29 cellular contexts compared by ENCODE assay signal in genomic region chr21:31993826-31994791, GRCh38.
"Had no signal": no experiment of that assay in that cellular context is flagged by ENCODE, and none has a peak within 500 bp of the region (broad histone marks: within the 10 kb centered on the region; RNA-seq: fewer than 3 reads in every experiment).

No MANE protein-coding gene starts in this region.

- H3K4me1 ChIP-seq: breast epithelium, left lung, uterus had no signal

- H3K36me3 Mint-ChIP-seq: activated CD8-positive, alpha-beta memory T cell treated with anti-CD3 and anti-CD28 coated beads, Interleukin-2, amount 10 ng/mL, durations not matched to agents 7 days and 5 days; activated naive CD4-positive, alpha-beta T cell treated with anti-CD3 and anti-CD28 coated beads, Interleukin-2, amount 50 U/mL, for 24 hours; naive B cell; stimulated activated effector memory CD8-positive, alpha-beta T cell treated with anti-CD3 and anti-CD28 coated beads, Interleukin-12 subunit alpha, Interleukin-12 subunit beta, amount 100 ng/mL, for 72 hours had no signal

- H3K27me3 Mint-ChIP-seq: activated CD8-positive, alpha-beta memory T cell treated with anti-CD3 and anti-CD28 coated beads, Interleukin-2, amount 10 ng/mL, durations not matched to agents 7 days and 5 days; dendritic cell treated with granulocyte-macrophage colony-stimulating factor and Interleukin-4, amounts not matched to agents 40 ng/mL and 50 ng/mL, for 4 days; stimulated activated naive CD8-positive, alpha-beta T cell treated with anti-CD3 and anti-CD28 coated beads, Interleukin-15, Interleukin-2, amounts not matched to agents 100 ng/mL and 50 ng/mL, for 24 hours had no signal

- H3K9me3 Mint-ChIP-seq: activated naive CD4-positive, alpha-beta T cell treated with anti-CD3 and anti-CD28 coated beads, Interleukin-2, amount 50 U/mL, for 24 hours; activated naive CD8-positive, alpha-beta T cell treated with anti-CD3 and anti-CD28 coated beads, Interleukin-2, amount 50 U/mL, for 24 hours; activated T-helper 2 cell treated with anti-CD3 and anti-CD28 coated beads, Interferon-gamma antibody, Interleukin-2, Interleukin-4, amounts not matched to agents 10 μg/mL and 5 μg/mL and 100 μg/mL, durations not matched to agents 14 hours and 24 hours and 36 hours; dendritic cell treated with granulocyte-macrophage colony-stimulating factor and Interleukin-4, amounts not matched to agents 40 ng/mL and 50 ng/mL, for 4 days; endodermal cell; naive B cell; stimulated activated effector memory CD8-positive, alpha-beta T cell treated with anti-CD3 and anti-CD28 coated beads, Interleukin-12 subunit alpha, Interleukin-12 subunit beta, amount 100 ng/mL, for 72 hours; stimulated activated naive CD8-positive, alpha-beta T cell treated with anti-CD3 and anti-CD28 coated beads, Interleukin-15, Interleukin-2, amounts not matched to agents 100 ng/mL and 50 ng/mL, for 24 hours; T-helper 2 cell treated with Interferon-gamma antibody and Interleukin-4, amounts not matched to agents 5 μg/mL and 100 μg/mL, for 36 hours had no signal

- H3K4me3 ChIP-seq: breast epithelium, heart right ventricle, left lung, lung, thoracic aorta, uterus had no signal

- ATAC-seq: activated CD4-positive, alpha-beta T cell treated with anti-CD3 and anti-CD28 coated beads for 36 hours; activated CD8-positive, alpha-beta memory T cell treated with anti-CD3 and anti-CD28 coated beads, Interleukin-2, amount 10 ng/mL, durations not matched to agents 7 days and 5 days; activated CD8-positive, alpha-beta T cell treated with anti-CD3 and anti-CD28 coated beads, Interleukin-2, amount 10 ng/mL, durations not matched to agents 7 days and 5 days; activated naive CD8-positive, alpha-beta T cell treated with anti-CD3 and anti-CD28 coated beads, Interleukin-2, amount 50 U/mL, for 24 hours; esophagus mucosa; heart right ventricle; left lung; right cardiac atrium; stimulated activated effector memory CD8-positive, alpha-beta T cell treated with anti-CD3 and anti-CD28 coated beads, Interleukin-12 subunit alpha, Interleukin-12 subunit beta, amount 100 ng/mL, for 72 hours had no signal

- H3K27ac Mint-ChIP-seq: activated CD4-positive, alpha-beta T cell treated with anti-CD3 and anti-CD28 coated beads for 36 hours; activated CD8-positive, alpha-beta memory T cell treated with anti-CD3 and anti-CD28 coated beads, Interleukin-2, amount 10 ng/mL, durations not matched to agents 7 days and 5 days; activated CD8-positive, alpha-beta T cell treated with anti-CD3 and anti-CD28 coated beads, Interleukin-2, amount 10 ng/mL, durations not matched to agents 7 days and 5 days; activated naive CD4-positive, alpha-beta T cell treated with anti-CD3 and anti-CD28 coated beads, Interleukin-2, amount 50 U/mL, for 24 hours; activated naive CD8-positive, alpha-beta T cell treated with anti-CD3 and anti-CD28 coated beads, Interleukin-2, amount 50 U/mL, for 24 hours; activated T-helper 2 cell treated with anti-CD3 and anti-CD28 coated beads, Interferon-gamma antibody, Interleukin-2, Interleukin-4, amounts not matched to agents 10 μg/mL and 5 μg/mL and 100 μg/mL, durations not matched to agents 14 hours and 24 hours and 36 hours; dendritic cell treated with granulocyte-macrophage colony-stimulating factor and Interleukin-4, amounts not matched to agents 40 ng/mL and 50 ng/mL, for 4 days; endodermal cell; stimulated activated effector memory CD8-positive, alpha-beta T cell treated with anti-CD3 and anti-CD28 coated beads, Interleukin-12 subunit alpha, Interleukin-12 subunit beta, amount 100 ng/mL, for 72 hours; stimulated activated naive CD8-positive, alpha-beta T cell treated with anti-CD3 and anti-CD28 coated beads, Interleukin-15, Interleukin-2, amounts not matched to agents 100 ng/mL and 50 ng/mL, for 24 hours; T-helper 2 cell treated with Interferon-gamma antibody and Interleukin-4, amounts not matched to agents 5 μg/mL and 100 μg/mL, for 36 hours had no signal

- H3K36me3 ChIP-seq: breast epithelium, heart right ventricle, left lung, thoracic aorta, uterus had no signal

- H3K27me3 ChIP-seq: breast epithelium, heart right ventricle, left lung, uterus had no signal

- DNase-seq: activated CD4-positive, alpha-beta T cell treated with anti-CD3 and anti-CD28 coated beads for 36 hours; activated CD4-positive, CD25-positive, alpha-beta regulatory T cell; activated CD8-positive, alpha-beta memory T cell treated with anti-CD3 and anti-CD28 coated beads, Interleukin-2, amount 10 ng/mL, durations not matched to agents 7 days and 5 days; activated CD8-positive, alpha-beta T cell treated with anti-CD3 and anti-CD28 coated beads, Interleukin-2, amount 10 ng/mL, durations not matched to agents 7 days and 5 days; activated naive CD8-positive, alpha-beta T cell treated with anti-CD3 and anti-CD28 coated beads, Interleukin-2, amount 50 U/mL, for 24 hours; activated T-cell treated with anti-CD3 and anti-CD28 coated beads, Interleukin-2, amount 50 U/mL, for 48 hours; central memory CD4-positive, alpha-beta T cell; endodermal cell; foreskin melanocyte; heart right ventricle; kidney glomerular epithelial cell; left lung; naive B cell; posterior cingulate gyrus; right cardiac atrium; stimulated activated CD4-positive, alpha-beta T cell treated with anti-CD3 and anti-CD28 coated beads, Interleukin-4, amount 100 ng/mL, for 24 hours; T-helper 1 cell; trophoblast cell; uterus had no signal

- H3K27ac ChIP-seq: left lung, thoracic aorta, uterus had no signal

- H3K9me3 ChIP-seq: breast epithelium, heart right ventricle, left lung, thoracic aorta, uterus had no signal

- H3K4me3 Mint-ChIP-seq: activated CD4-positive, alpha-beta T cell treated with anti-CD3 and anti-CD28 coated beads for 36 hours; activated CD8-positive, alpha-beta memory T cell treated with anti-CD3 and anti-CD28 coated beads, Interleukin-2, amount 10 ng/mL, durations not matched to agents 7 days and 5 days; activated CD8-positive, alpha-beta T cell treated with anti-CD3 and anti-CD28 coated beads, Interleukin-2, amount 10 ng/mL, durations not matched to agents 7 days and 5 days; activated naive CD4-positive, alpha-beta T cell treated with anti-CD3 and anti-CD28 coated beads, Interleukin-2, amount 50 U/mL, for 24 hours; activated naive CD8-positive, alpha-beta T cell treated with anti-CD3 and anti-CD28 coated beads, Interleukin-2, amount 50 U/mL, for 24 hours; dendritic cell treated with granulocyte-macrophage colony-stimulating factor and Interleukin-4, amounts not matched to agents 40 ng/mL and 50 ng/mL, for 4 days; endodermal cell; naive B cell; stimulated activated effector memory CD8-positive, alpha-beta T cell treated with anti-CD3 and anti-CD28 coated beads, Interleukin-12 subunit alpha, Interleukin-12 subunit beta, amount 100 ng/mL, for 72 hours; stimulated activated naive CD8-positive, alpha-beta T cell treated with anti-CD3 and anti-CD28 coated beads, Interleukin-15, Interleukin-2, amounts not matched to agents 100 ng/mL and 50 ng/mL, for 24 hours; T-helper 2 cell treated with Interferon-gamma antibody and Interleukin-4, amounts not matched to agents 5 μg/mL and 100 μg/mL, for 36 hours had no signal

- H3K4me1 Mint-ChIP-seq: activated CD4-positive, alpha-beta T cell treated with anti-CD3 and anti-CD28 coated beads for 36 hours; activated CD8-positive, alpha-beta memory T cell treated with anti-CD3 and anti-CD28 coated beads, Interleukin-2, amount 10 ng/mL, durations not matched to agents 7 days and 5 days; activated naive CD4-positive, alpha-beta T cell treated with anti-CD3 and anti-CD28 coated beads, Interleukin-2, amount 50 U/mL, for 24 hours; activated naive CD8-positive, alpha-beta T cell treated with anti-CD3 and anti-CD28 coated beads, Interleukin-2, amount 50 U/mL, for 24 hours; endodermal cell; naive B cell; stimulated activated effector memory CD8-positive, alpha-beta T cell treated with anti-CD3 and anti-CD28 coated beads, Interleukin-12 subunit alpha, Interleukin-12 subunit beta, amount 100 ng/mL, for 72 hours had no signal
